Comparison of ENCODE assay signal across 8 cellular contexts in the genomic region with DNA sequence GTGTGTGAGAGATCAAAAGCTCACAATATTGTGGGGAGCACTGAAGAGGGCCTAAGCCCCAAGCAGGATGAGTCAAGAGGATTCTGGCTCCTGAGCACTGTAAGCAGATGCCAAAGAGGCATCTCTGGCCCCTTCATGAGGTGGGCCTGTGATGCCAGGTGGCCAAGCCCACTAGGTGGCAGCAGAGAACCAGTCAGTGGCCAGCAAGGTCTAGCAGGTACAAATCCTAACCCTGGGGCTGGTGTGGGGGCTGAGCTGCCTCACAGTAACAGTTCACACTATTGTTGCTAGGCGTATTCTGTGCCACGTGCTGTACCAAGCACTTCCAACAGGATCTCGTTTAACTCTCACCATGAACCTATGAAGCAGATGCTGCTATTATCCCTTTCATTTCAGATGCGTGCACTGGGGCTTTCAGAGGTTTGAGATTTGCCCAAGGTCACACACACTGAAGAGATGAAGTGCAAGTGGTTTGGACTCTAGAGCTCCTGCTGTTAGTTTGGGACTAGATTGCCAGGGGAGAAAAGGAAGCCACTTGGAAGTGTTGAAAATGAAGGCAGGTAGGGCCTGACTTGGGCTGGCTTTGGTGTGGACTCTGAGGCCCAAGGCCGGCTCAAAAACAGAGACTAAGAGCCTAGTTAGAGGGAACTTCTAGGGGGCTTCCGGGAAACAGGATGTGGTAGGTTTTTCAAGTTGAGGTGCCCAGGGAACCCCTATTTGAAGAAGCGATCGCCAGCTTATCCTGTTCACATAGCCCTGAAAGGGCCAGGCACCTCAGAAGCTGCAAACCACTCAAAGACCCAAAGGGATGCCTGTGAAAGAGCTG. TPM values are rescaled to one million over a fixed set of nuclear protein-coding genes. Genes with fewer than 3 reads are reported as not detected.
A peak's percentile ranks its signal among the peaks of the same experiment; 100 is the strongest.
DNase-seq lines count a peak whose midpoint lies in the region; ATAC-seq and TF ChIP-seq lines count a peak whose summit lies in the region.

No MANE protein-coding gene starts in this region.

- no peaks in the 10 kb centered on the region for H3K9me3 ChIP-seq in SK-N-MC (ENCODE audit: low read depth, low read length)
- no peaks in the 10 kb centered on the region for H3K9me3 ChIP-seq in psoas muscle
- no peaks in the 10 kb centered on the region for H3K9me3 ChIP-seq in aorta (ENCODE audit: control insufficient read depth, low read length)

- H3K27me3 ChIP-seq in psoas muscle (ENCODE audit: insufficient read depth in 3 of 3, low read length in 2 of 3) (no peaks in the 10 kb centered on the region), aorta (ENCODE audit: control insufficient read depth in 1 of 2, insufficient read depth in 2 of 2, low read length in 1 of 2) (no peaks in the 10 kb centered on the region)

- H3K4me3 ChIP-seq in SK-N-MC: no peak overlapping the region
- no peak overlapping the region for H3K4me3 ChIP-seq in psoas muscle
- H3K4me3 ChIP-seq in aorta (ENCODE audit: low read length in 2 of 2): no peak overlapping the region

- ATAC-seq in Right ventricle myocardium superior (ENCODE audit: poor library complexity): peak; percentile 86
- ATAC-seq in psoas muscle: peak; percentile 78 to 96 (median 88)
- ATAC-seq in aorta (ENCODE audit: low FRiP score): peak; percentile 64

- H3K4me1 ChIP-seq in psoas muscle: no peaks in the 10 kb centered on the region
- H3K4me1 ChIP-seq in aorta (ENCODE audit: control insufficient read depth in 1 of 2, insufficient read depth in 2 of 2, low read length in 2 of 2): no peaks in the 10 kb centered on the region

- H3K9ac ChIP-seq in SK-N-MC (ENCODE audit: insufficient read length): no peak overlapping the region

- 59 to 66% (median 62%) methylated on average over 8 of the region's 8 CpGs for WGBS in psoas muscle, 3 donors
- 59 to 61% methylated on average over 8 of the region's 8 CpGs for WGBS in aorta, 2 donors

- peak; percentile 78 for DNase-seq in GM10266 (ENCODE audit: extremely low spot score)
- peak; percentile 2 for DNase-seq in GOT3 (lab: John Stamatoyannopoulos, UW)
- peak; percentile 28 for DNase-seq in SK-N-MC (ENCODE audit: low read depth, low spot score)
- DNase-seq in activated naive CD4-positive, alpha-beta T cell (lab: John Stamatoyannopoulos, UW): peak; percentile 34 to 74 (median 61)
- DNase-seq in Right ventricle myocardium superior: peak; percentile 80
- peak; percentile 64 to 83 for DNase-seq in psoas muscle
- peak; percentile 77 to 90 for DNase-seq in aorta

- H3K36me3 ChIP-seq in SK-N-MC (ENCODE audit: insufficient read depth, low read length) (no peaks in the 10 kb centered on the region), psoas muscle (ENCODE audit: insufficient read depth in 1 of 2, low read depth in 1 of 2) (no peaks in the 10 kb centered on the region), aorta (ENCODE audit: control insufficient read depth in 1 of 2, insufficient read depth in 2 of 2, low read length in 1 of 2) (no peaks in the 10 kb centered on the region)

- intact Hi-C loops in Right ventricle myocardium superior (cut with DNase I): loop anchor here (5.0 kb wide), 2 partner anchors 166 to 421 kb away; no protein-coding TSS in a partner anchor
- intact Hi-C loops in psoas muscle (cut with DNase I): loop anchor here (2.0 to 10.0 kb wide), 3 partner anchors 164 to 418 kb away; no protein-coding TSS in a partner anchor
- intact Hi-C loops in aorta (cut with DNase I): loop anchor here (1.0 to 10.0 kb wide), 3 partner anchors 168 to 418 kb away; no protein-coding TSS in a partner anchor

- no peak overlapping the region for H3K27ac ChIP-seq in SK-N-MC
- H3K27ac ChIP-seq in psoas muscle: no peak overlapping the region
- H3K27ac ChIP-seq in aorta (ENCODE audit: low read depth in 1 of 2, low read length in 2 of 2): no peak overlapping the region

- TF ChIP-seq CTCF in GM10266 (IDR thresholded peaks at IDR 0.05; ENCODE audit: control insufficient read depth, insufficient read depth, low read depth, missing control alignments): peak; percentile 97
- peak; percentile 96 for TF ChIP-seq CTCF in LNCAP (IDR thresholded peaks at IDR 0.05)
- peak; percentile 88 for TF ChIP-seq CTCF in psoas muscle (IDR thresholded peaks at IDR 0.05)

RNA-seq across cellular contexts. Expression of gene MLANA, which starts 4.4 kb away (rescaled TPM):
- total RNA-seq in Right ventricle myocardium superior (not detected), psoas muscle (not detected), aorta (not detected)
- polyA plus RNA-seq in psoas muscle (under 1 TPM in 1 of 3 donors, not detected in 2; 0.03 TPM), aorta (under 1 TPM in 1 of 2 donors, not detected in 1; 0.25 TPM)

RNA-seq across cellular contexts. Expression of gene ERMP1, which starts 53.4 kb away (rescaled TPM):
- total RNA-seq in Right ventricle myocardium superior (19.3 TPM), psoas muscle (10 to 100 TPM in 1 of 4 donors, 1 to 10 TPM in 3; 5.0 to 12.3 (median 9.4) TPM), aorta (10 to 100 TPM in 1 of 2 donors, 1 to 10 TPM in 1; 7.1 to 11.2 TPM)
- polyA plus RNA-seq in psoas muscle (1 to 10 TPM; 2.4 to 8.8 (median 3.1) TPM), aorta (1 to 10 TPM; 2.5 to 4.0 TPM)

Comparison
In these comparisons a context has a peak if more than half of its experiments do, and no peak if none do; other contexts are left out.
1. DNase-seq: peak in every context shown above with its lines; median percentile 84 in aorta; 80 in Right ventricle myocardium superior; 78 in GM10266; 74 in psoas muscle; 61 in activated naive CD4-positive, alpha-beta T cell; 28 in SK-N-MC; 2 in GOT3.